ENCODE assay signal across 1 cellular context in the genomic region with DNA sequence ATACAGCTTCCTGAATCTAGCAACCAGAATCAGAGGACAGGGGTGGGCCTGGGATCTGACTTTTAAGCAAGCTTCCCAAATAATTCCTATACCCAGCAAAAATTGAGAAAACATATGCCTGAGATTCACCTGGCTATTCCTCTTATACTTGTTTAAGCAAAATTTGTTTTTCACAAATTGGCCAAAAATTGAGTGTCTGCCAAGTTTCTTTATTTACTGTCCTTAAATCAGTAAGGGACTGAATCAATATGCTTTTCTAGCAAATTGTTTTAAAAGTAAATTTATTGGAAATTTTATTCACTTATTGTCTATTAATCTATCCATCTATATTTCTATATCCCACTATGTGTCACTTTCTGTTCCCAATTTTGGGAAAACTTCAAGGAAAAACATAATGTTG.
TF ChIP-seq lines count a peak whose summit lies in the region.

No MANE protein-coding gene starts in this region.

TF ChIP-seq in liver, 16 proteins besides CTCF, POLR2A, EP300 and RAD21:
- TF ChIP-seq REST (IDR thresholded peaks at IDR 0.05) (no peak), JUND (IDR thresholded peaks at IDR 0.05) (no peak), FOXA1 (IDR thresholded peaks at IDR 0.05) (peak; percentile 32), HNF4A (conservative IDR thresholded peaks at IDR 0.05) (no peak), HNF4G (IDR thresholded peaks at IDR 0.05) (no peak), FOXA2 (IDR thresholded peaks at IDR 0.05) (peak; percentile 50), GABPA (IDR thresholded peaks at IDR 0.05 in 1 of 2, conservative IDR thresholded peaks at IDR 0.05 in 1 of 2) (no peak), TAF1 (conservative IDR thresholded peaks at IDR 0.05) (no peak), NR2F2 (IDR thresholded peaks at IDR 0.05) (no peak), RXRA (IDR thresholded peaks at IDR 0.05) (no peak), SP1 (IDR thresholded peaks at IDR 0.05) (no peak), EGR1 (IDR thresholded peaks at IDR 0.05; ENCODE audit: low read depth in 2 of 2) (no peak), ZBTB33 (IDR thresholded peaks at IDR 0.05) (no peak), YY1 (IDR thresholded peaks at IDR 0.05) (no peak)
- TF ChIP-seq, protein P1, sequence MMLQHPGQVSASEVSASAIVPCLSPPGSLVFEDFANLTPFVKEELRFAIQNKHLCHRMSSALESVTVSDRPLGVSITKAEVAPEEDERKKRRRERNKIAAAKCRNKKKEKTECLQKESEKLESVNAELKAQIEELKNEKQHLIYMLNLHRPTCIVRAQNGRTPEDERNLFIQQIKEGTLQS (IDR thresholded peaks at IDR 0.05) = no peak
- TF ChIP-seq, protein P2, sequence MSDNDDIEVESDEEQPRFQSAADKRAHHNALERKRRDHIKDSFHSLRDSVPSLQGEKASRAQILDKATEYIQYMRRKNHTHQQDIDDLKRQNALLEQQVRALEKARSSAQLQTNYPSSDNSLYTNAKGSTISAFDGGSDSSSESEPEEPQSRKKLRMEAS (IDR thresholded peaks at IDR 0.05) = no peak
